1 cellular context compared by ENCODE assay signal in genomic region chr16:4055748-4056147, GRCh38.
TF ChIP-seq lines count a peak whose summit lies in the region.

No MANE protein-coding gene starts in this region.

TF ChIP-seq in IMR-90, 13 proteins besides CTCF, POLR2A, EP300 and RAD21 (continued from another document):
- TF ChIP-seq NFE2L2 (IDR thresholded peaks at IDR 0.05; ENCODE audit: low read depth, low read length) (no peak), RFX5 (IDR thresholded peaks at IDR 0.05; ENCODE audit: low read depth, low read length) (no peak), CEBPB (IDR thresholded peaks at IDR 0.05; ENCODE audit: low read depth, low read length) (no peak), RCOR1 (IDR thresholded peaks at IDR 0.05; ENCODE audit: insufficient replicate concordance, low read length) (no peak), MAZ (IDR thresholded peaks at IDR 0.05; ENCODE audit: borderline replicate concordance, low read depth, low read length) (no peak), MAFK (IDR thresholded peaks at IDR 0.05; ENCODE audit: low read depth, low read length) (no peak), BHLHE40 (IDR thresholded peaks at IDR 0.05; ENCODE audit: low read depth, low read length) (no peak), MXI1 (IDR thresholded peaks at IDR 0.05; ENCODE audit: borderline replicate concordance, low read depth, low read length) (no peak), FOS (IDR thresholded peaks at IDR 0.05; ENCODE audit: low read depth, low read length) (no peak)
